In genomic region chr17:38867179-38867994, GRCh38 we compare ENCODE assay signal across 8 cellular contexts.
DNase-seq lines count a peak whose midpoint lies in the region; ATAC-seq and TF ChIP-seq lines count a peak whose summit lies in the region.

No MANE protein-coding gene starts in this region.

- H3K4me3 Mint-ChIP-seq in T-helper 2 cell treated with Interferon-gamma antibody and Interleukin-4, amounts not matched to agents 5 μg/mL and 100 μg/mL, for 36 hours: peak overlapping the region; percentile 92

- H3K27ac Mint-ChIP-seq in T-helper 2 cell treated with Interferon-gamma antibody and Interleukin-4, amounts not matched to agents 5 μg/mL and 100 μg/mL, for 36 hours: peak overlapping the region; percentile 98

- ATAC-seq in GM21619 (IDR thresholded peaks at IDR 0.05; ENCODE audit: unreplicated experiment) (no peak), GM18907 (IDR thresholded peaks at IDR 0.05; ENCODE audit: unreplicated experiment) (no peak)

- H3K36me3 ChIP-seq in brain microvascular endothelial cell (replicated peaks): peaks cover 7% of the 10 kb centered on the region

- no peaks in the 10 kb centered on the region for H3K27me3 ChIP-seq in brain microvascular endothelial cell (replicated peaks)

- H3K4me1 Mint-ChIP-seq in T-helper 2 cell treated with Interferon-gamma antibody and Interleukin-4, amounts not matched to agents 5 μg/mL and 100 μg/mL, for 36 hours (ENCODE audit: low read depth): peaks cover 30% of the 10 kb centered on the region

- DNase-seq in EL: peak; percentile 81
- peak; percentile 63 for DNase-seq in NCI-H1092 (lab: John Stamatoyannopoulos, UW)
- DNase-seq in T-helper 2 cell treated with Interferon-gamma antibody and Interleukin-4, amounts not matched to agents 5 μg/mL and 100 μg/mL, for 36 hours (ENCODE audit: low spot score): peak; percentile 63
- DNase-seq in brain microvascular endothelial cell: peak; percentile 76
- DNase-seq in kidney glomerular epithelial cell (lab: John Stamatoyannopoulos, UW): peak; percentile 71
- peak; percentile 68 to 70 for DNase-seq in stimulated activated CD4-positive, alpha-beta T cell treated with anti-CD3 and anti-CD28 coated beads, Interleukin-1b, Interleukin-23, amount 100 ng/mL, for 4 hours (ENCODE audit: low read depth in 2 of 2)

- H3K9me3 Mint-ChIP-seq in T-helper 2 cell treated with Interferon-gamma antibody and Interleukin-4, amounts not matched to agents 5 μg/mL and 100 μg/mL, for 36 hours: no peaks in the 10 kb centered on the region

- H3K27ac ChIP-seq in brain microvascular endothelial cell: peak overlapping the region; percentile 25

- peak; percentile 41 for TF ChIP-seq CTCF in brain microvascular endothelial cell (IDR thresholded peaks at IDR 0.05; ENCODE audit: low read depth, low read length, missing control alignments)

- H3K4me3 ChIP-seq in brain microvascular endothelial cell (ENCODE audit: low read depth, low read length): peak overlapping the region; percentile 79

- peaks cover 2% of the 10 kb centered on the region for H3K27me3 Mint-ChIP-seq in T-helper 2 cell treated with Interferon-gamma antibody and Interleukin-4, amounts not matched to agents 5 μg/mL and 100 μg/mL, for 36 hours (ENCODE audit: low read depth)

- in situ Hi-C loops in brain microvascular endothelial cell (cut with HindIII; ENCODE audit: low pct_ligation_motif_present, low sequenced_read_pairs): no loop called here

- H3K36me3 Mint-ChIP-seq in T-helper 2 cell treated with Interferon-gamma antibody and Interleukin-4, amounts not matched to agents 5 μg/mL and 100 μg/mL, for 36 hours (ENCODE audit: low read depth): peaks cover 9% of the 10 kb centered on the region
